ENCODE assay signal across 8 cellular contexts in genomic region chr1:43835141-43836021, GRCh38.
DNase-seq lines count a peak whose midpoint lies in the region; ATAC-seq, FAIRE-seq and TF ChIP-seq lines count a peak whose summit lies in the region.

No MANE protein-coding gene starts in this region.

- no peaks in the 10 kb centered on the region for H3K27me3 Mint-ChIP-seq in WTC11 (ENCODE audit: low read depth)

- POLR2A ChIA-PET in WTC11 (lab: Charles Lee): no interaction called here

- ATAC-seq in WTC11 (peak; percentile 73), left ventricle myocardium superior (peak; percentile 50), upper lobe of left lung (ENCODE audit: low FRiP score in 2 of 2) (peak in 1 of 2 donors; percentile 9)

- H3K36me3 ChIP-seq in upper lobe of left lung: peaks cover 0 to 19% (median 3%) of the 10 kb centered on the region in 4 donors

- no peaks in the 10 kb centered on the region for H3K27me3 ChIP-seq in upper lobe of left lung

- H3K9me3 Mint-ChIP-seq in WTC11: no peaks in the 10 kb centered on the region

- peaks cover 10 to 25% (median 16%) of the 10 kb centered on the region in 4 donors for H3K4me1 ChIP-seq in upper lobe of left lung

- 0 out of 2 replicates have a peak, but pooled peaks cover 3% of the 10 kb centered on the region for H3K36me3 Mint-ChIP-seq in WTC11

- WGBS in upper lobe of left lung, 2 donors: 72 to 83% methylated on average over 9 to 10 of the region's 10 CpGs

- H3K27ac Mint-ChIP-seq in WTC11: peak overlapping the region; percentile 80

- H3K4me3 Mint-ChIP-seq in WTC11: no peak overlapping the region

- intact Hi-C loops in left ventricle myocardium superior (cut with micrococcal nuclease): no loop called here

- no peaks in the 10 kb centered on the region for H3K9me3 ChIP-seq in upper lobe of left lung

- FAIRE-seq in HTR-8/SVneo (lab: Jason Lieb, UNC) (no peak), frontal cortex (lab: Jason Lieb, UNC) (no peak)

- no peak for TF ChIP-seq POLR2A in upper lobe of left lung (IDR thresholded peaks at IDR 0.05)

- H3K27ac ChIP-seq in upper lobe of left lung: peak overlapping the region in 3 of 4 donors; percentile 48 to 82 (median 73)

- peaks cover 67% of the 10 kb centered on the region for H3K4me1 Mint-ChIP-seq in WTC11

- H3K4me3 ChIP-seq in upper lobe of left lung: no peak overlapping the region

- no peak for TF ChIP-seq CTCF in WTC11 (IDR thresholded peaks at IDR 0.05)
- TF ChIP-seq CTCF in upper lobe of left lung (IDR thresholded peaks at IDR 0.05): no peak

- CTCF ChIA-PET in WTC11 (lab: Charles Lee): no interaction called here

- DNase-seq in AML-193 (lab: John Stamatoyannopoulos, UW) (peak; percentile 82 to 83), HTR-8/SVneo (ENCODE audit: insufficient read length, low spot score) (peak; percentile 86), WTC11 (ENCODE audit: low spot score) (no peak), left ventricle myocardium superior (peak; percentile 37), upper lobe of left lung (no peak), GOT3 (lab: John Stamatoyannopoulos, UW) (no peak), frontal cortex (ENCODE audit: low spot score in 2 of 2) (no peak)
- no peak for DNase-seq in activated CD4-positive, alpha-beta T cell treated with anti-CD3 and anti-CD28 coated beads, Interleukin-2, amount 50 U/mL, for 4 hours

- no peak for TF ChIP-seq EP300 in upper lobe of left lung (IDR thresholded peaks at IDR 0.05)

TF ChIP-seq in WTC11, 78 proteins besides CTCF, POLR2A, EP300 and RAD21:
- TF ChIP-seq ZNF219 (CRISPR knock-in tag; IDR thresholded peaks at IDR 0.05; ENCODE audit: borderline replicate concordance): no peak
- TF ChIP-seq IRF1 (CRISPR knock-in tag; IDR thresholded peaks at IDR 0.05): no peak
- TF ChIP-seq IRF2 (CRISPR knock-in tag; IDR thresholded peaks at IDR 0.05; ENCODE audit: borderline replicate concordance, low read depth): no peak
- TF ChIP-seq JAZF1 (CRISPR knock-in tag; IDR thresholded peaks at IDR 0.05): no peak
- TF ChIP-seq, protein P1, sequence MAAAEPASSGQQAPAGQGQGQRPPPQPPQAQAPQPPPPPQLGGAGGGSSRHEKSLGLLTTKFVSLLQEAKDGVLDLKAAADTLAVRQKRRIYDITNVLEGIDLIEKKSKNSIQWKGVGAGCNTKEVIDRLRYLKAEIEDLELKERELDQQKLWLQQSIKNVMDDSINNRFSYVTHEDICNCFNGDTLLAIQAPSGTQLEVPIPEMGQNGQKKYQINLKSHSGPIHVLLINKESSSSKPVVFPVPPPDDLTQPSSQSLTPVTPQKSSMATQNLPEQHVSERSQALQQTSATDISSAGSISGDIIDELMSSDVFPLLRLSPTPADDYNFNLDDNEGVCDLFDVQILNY (CRISPR knock-in tag; IDR thresholded peaks at IDR 0.05): no peak
- no peak for TF ChIP-seq ZNF281 (CRISPR knock-in tag; IDR thresholded peaks at IDR 0.05)
- no peak for TF ChIP-seq ZNF416 (CRISPR knock-in tag; IDR thresholded peaks at IDR 0.05)
- no peak for TF ChIP-seq NFYB (CRISPR knock-in tag; conservative IDR thresholded peaks at IDR 0.05; ENCODE audit: low read depth)
- no peak for TF ChIP-seq SOX15 (CRISPR knock-in tag; IDR thresholded peaks at IDR 0.05)
- TF ChIP-seq CBFB (CRISPR knock-in tag; IDR thresholded peaks at IDR 0.05; ENCODE audit: low read depth): no peak
- TF ChIP-seq, protein P2, sequence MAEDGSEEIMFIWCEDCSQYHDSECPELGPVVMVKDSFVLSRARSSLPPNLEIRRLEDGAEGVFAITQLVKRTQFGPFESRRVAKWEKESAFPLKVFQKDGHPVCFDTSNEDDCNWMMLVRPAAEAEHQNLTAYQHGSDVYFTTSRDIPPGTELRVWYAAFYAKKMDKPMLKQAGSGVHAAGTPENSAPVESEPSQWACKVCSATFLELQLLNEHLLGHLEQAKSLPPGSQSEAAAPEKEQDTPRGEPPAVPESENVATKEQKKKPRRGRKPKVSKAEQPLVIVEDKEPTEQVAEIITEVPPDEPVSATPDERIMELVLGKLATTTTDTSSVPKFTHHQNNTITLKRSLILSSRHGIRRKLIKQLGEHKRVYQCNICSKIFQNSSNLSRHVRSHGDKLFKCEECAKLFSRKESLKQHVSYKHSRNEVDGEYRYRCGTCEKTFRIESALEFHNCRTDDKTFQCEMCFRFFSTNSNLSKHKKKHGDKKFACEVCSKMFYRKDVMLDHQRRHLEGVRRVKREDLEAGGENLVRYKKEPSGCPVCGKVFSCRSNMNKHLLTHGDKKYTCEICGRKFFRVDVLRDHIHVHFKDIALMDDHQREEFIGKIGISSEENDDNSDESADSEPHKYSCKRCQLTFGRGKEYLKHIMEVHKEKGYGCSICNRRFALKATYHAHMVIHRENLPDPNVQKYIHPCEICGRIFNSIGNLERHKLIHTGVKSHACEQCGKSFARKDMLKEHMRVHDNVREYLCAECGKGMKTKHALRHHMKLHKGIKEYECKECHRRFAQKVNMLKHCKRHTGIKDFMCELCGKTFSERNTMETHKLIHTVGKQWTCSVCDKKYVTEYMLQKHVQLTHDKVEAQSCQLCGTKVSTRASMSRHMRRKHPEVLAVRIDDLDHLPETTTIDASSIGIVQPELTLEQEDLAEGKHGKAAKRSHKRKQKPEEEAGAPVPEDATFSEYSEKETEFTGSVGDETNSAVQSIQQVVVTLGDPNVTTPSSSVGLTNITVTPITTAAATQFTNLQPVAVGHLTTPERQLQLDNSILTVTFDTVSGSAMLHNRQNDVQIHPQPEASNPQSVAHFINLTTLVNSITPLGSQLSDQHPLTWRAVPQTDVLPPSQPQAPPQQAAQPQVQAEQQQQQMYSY (CRISPR knock-in tag; IDR thresholded peaks at IDR 0.05): no peak
- no peak for TF ChIP-seq MYBL2 (CRISPR knock-in tag; IDR thresholded peaks at IDR 0.05)

Comparison
In these comparisons a context has a peak if more than half of its experiments do, and no peak if none do; other contexts are left out.
1. DNase-seq: peak in AML-193 (2 of 2), HTR-8/SVneo (single experiment) and left ventricle myocardium superior (single experiment); none in WTC11 (single experiment), upper lobe of left lung (0 of 2), GOT3 (single experiment), activated CD4-positive, alpha-beta T cell treated with anti-CD3 and anti-CD28 coated beads, Interleukin-2, amount 50 U/mL, for 4 hours (0 of 2) and frontal cortex (0 of 2).